Comparison of ENCODE assay signal across 4 cellular contexts in genomic region chr5:119751734-119752094, GRCh38.
"Had no signal": no experiment of that assay in that cellular context is flagged by ENCODE, and none has a peak within 500 bp of the region (broad histone marks: within the 10 kb centered on the region; RNA-seq: fewer than 3 reads in every experiment).

No MANE protein-coding gene starts in this region.

- H3K4me3 Mint-ChIP-seq: GM23338, H9 had no signal

- DNase-seq: H9, HCEC 1CT, IMR-90 had no signal

- H3K27ac Mint-ChIP-seq: GM23338, H9 had no signal
